ENCODE assay signal across 10 cellular contexts in the genomic region with DNA sequence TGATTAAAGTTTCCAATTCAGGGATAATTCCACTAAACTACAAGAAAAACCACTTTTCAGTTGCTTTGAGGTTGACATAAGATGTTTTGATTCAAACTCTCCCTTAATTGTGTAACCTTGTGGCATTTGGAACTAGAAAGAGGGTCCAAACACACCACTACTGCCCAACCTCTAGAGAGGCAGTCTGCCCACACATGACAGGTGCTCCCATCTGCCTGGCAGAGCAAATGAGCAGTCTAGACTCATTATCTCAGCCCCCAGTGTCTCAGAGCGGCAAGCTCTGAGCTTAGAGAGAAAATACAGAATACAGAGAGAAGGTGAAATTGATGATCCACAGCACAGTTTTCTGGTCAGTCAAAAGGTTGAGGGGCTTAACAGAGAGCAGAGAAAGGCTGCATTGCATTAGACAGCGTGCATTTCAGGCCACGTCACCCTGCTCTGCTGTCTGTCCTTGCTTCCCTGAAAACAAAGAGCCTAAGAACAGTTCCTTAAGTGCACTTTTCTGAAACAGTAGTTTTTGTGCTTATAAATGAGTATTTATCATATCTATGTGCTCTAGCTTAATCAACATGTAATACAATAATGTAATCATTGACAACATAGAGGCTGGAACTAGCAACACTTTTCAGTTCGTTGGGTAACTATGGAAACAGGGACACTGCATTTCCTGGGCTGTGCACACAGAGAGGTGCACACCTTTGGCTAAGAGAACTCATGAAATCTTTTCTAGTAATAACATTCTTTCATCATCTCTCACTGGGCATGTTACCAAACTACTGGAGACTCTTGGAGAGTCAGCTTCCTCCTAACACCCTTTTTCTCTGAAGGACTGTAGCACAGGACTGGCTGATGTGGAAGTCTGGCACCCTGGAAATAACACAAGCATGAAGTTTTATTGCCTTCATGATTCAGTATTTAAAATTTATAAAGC.
DNase-seq lines count a peak whose midpoint lies in the region; ATAC-seq and TF ChIP-seq lines count a peak whose summit lies in the region.
"Had no signal": no experiment of that assay in that cellular context is flagged by ENCODE, and none has a peak within 500 bp of the region (broad histone marks: within the 10 kb centered on the region; RNA-seq: fewer than 3 reads in every experiment).

No MANE protein-coding gene starts in this region.

- BruUV-seq in MCF 10A (replicated peaks; lab: Mats Ljungman, UMichigan), result no TSS peak

- ATAC-seq in HG03432 (IDR thresholded peaks at IDR 0.05; ENCODE audit: unreplicated experiment) (peak; percentile 61), esophagus mucosa (peak; percentile 70), GM21360 (IDR thresholded peaks at IDR 0.05; ENCODE audit: unreplicated experiment) (no peak)

- no peaks in the 10 kb centered on the region for H3K9me3 ChIP-seq in breast epithelium

- no peak overlapping the region for H3K27ac ChIP-seq in breast epithelium
- H3K27ac ChIP-seq: parathyroid adenoma had no signal

- no peaks in the 10 kb centered on the region for H3K36me3 Mint-ChIP-seq in MCF 10A (ENCODE audit: insufficient read depth, unreplicated experiment)
- H3K36me3 Mint-ChIP-seq: activated naive CD8-positive, alpha-beta T cell had no signal

- TF ChIP-seq POLR2A in breast epithelium (IDR thresholded peaks at IDR 0.05) (no peak), erythroblast (IDR thresholded peaks at IDR 0.05; ENCODE audit: low read length) (no peak)

- no peaks in the 10 kb centered on the region for H3K4me1 ChIP-seq in breast epithelium
- H3K4me1 ChIP-seq: parathyroid adenoma had no signal

- H3K27ac Mint-ChIP-seq in MCF 10A (ENCODE audit: low read depth, unreplicated experiment), result peak overlapping the region; percentile 87
- H3K27ac Mint-ChIP-seq: activated naive CD8-positive, alpha-beta T cell had no signal

- H3K4me3 Mint-ChIP-seq in MCF 10A (ENCODE audit: unreplicated experiment), result no peak overlapping the region
- H3K4me3 Mint-ChIP-seq: activated naive CD8-positive, alpha-beta T cell had no signal

- no peaks in the 10 kb centered on the region for H3K27me3 ChIP-seq in breast epithelium

- TF ChIP-seq CTCF in MCF 10A (IDR thresholded peaks at IDR 0.05; ENCODE audit: unreplicated experiment), result no peak
- TF ChIP-seq CTCF in breast epithelium (IDR thresholded peaks at IDR 0.05), result no peak

- peaks cover 6% of the 10 kb centered on the region for H3K4me1 Mint-ChIP-seq in MCF 10A (ENCODE audit: insufficient read depth, unreplicated experiment)

- CTCF ChIA-PET in MCF 10A (lab: Yijun Ruan, JAX), result no interaction called here

- no peaks in the 10 kb centered on the region for H3K36me3 ChIP-seq in breast epithelium

- H3K4me3 ChIP-seq in breast epithelium, result no peak overlapping the region

- POLR2A ChIA-PET in MCF 10A (lab: Yijun Ruan, JAX), result interaction anchor here (0.5 to 1.3 kb wide), 4 partner anchors 8 to 88 kb away, joined by 3 to 4 read pairs (median 3); no protein-coding TSS in a partner anchor

- intact Hi-C loops in MCF 10A (cut with micrococcal nuclease), result no loop called here
- intact Hi-C loops in breast epithelium (cut with DNase I; ENCODE audit: low total_unique reads), result no loop called here

- DNase-seq in MCF 10A (ENCODE audit: unreplicated experiment) (peak; percentile 88), breast epithelium (ENCODE audit: low spot score in 2 of 2) (no peak), iPS-NIHi11 (ENCODE audit: low spot score) (no peak), erythroblast (lab: John Stamatoyannopoulos, UW) (no peak), ecto neural progenitor cell (ENCODE audit: low spot score) (no peak)

- no peaks in the 10 kb centered on the region for H3K9me3 Mint-ChIP-seq in MCF 10A (ENCODE audit: unreplicated experiment)

- H3K27me3 Mint-ChIP-seq in MCF 10A (ENCODE audit: insufficient read depth, unreplicated experiment), result no peaks in the 10 kb centered on the region
- H3K27me3 Mint-ChIP-seq: activated naive CD8-positive, alpha-beta T cell had no signal
